In the genomic region with DNA sequence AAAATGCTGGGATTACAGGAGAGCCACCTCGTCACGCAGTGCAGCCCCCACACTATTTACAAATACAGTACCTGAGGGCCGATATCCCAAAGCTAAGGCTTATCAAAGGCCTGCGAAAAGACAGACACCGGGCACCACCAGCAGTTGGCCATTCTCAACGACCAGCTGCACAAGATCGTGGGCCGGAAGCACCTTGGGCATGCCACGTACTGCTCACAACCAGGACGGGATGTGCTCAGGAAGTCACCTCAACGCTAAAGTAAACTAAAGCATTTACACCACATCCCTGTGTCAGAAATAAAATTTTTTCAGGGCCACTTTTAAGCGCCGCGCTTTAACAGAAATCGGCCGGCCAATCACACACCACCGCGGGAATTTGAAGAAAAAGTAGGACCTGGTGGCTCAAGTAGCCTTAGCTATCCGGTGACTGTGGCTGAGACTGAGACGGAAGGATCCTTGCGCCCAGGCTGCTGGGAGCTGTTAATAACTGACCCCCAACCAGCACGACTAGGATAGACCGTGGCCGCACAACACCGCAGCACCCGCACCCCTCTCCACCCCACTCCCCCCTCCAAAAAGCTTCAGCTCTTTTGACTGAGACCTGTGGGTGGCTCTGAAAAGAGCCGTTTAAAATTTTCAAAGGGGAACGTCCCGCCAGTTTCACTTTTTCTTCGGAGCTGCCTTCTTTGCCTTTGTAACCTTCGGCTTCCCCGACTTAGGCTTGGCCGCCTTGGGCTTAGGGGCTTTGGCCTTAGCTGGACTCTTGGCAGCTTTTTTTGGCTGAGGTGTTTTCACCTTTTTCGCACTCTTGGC, we compare ENCODE assay signal across 8 cellular contexts.
A peak's percentile ranks its signal among the peaks of the same experiment; 100 is the strongest.
DNase-seq lines count a peak whose midpoint lies in the region; ATAC-seq lines count a peak whose summit lies in the region.

No MANE protein-coding gene starts in this region.

- peak overlapping the region; percentile 95 for H3K4me3 Mint-ChIP-seq in memory B cell

- H3K36me3 Mint-ChIP-seq in memory B cell, result no peaks in the 10 kb centered on the region

- peak; percentile 76 for DNase-seq in DMS53 treated with DMSO at 0.1 percent for 48 hours (lab: John Stamatoyannopoulos, UW; ENCODE audit: unreplicated experiment)
- peak; percentile 36 to 42 for DNase-seq in Kasumi-1 (lab: John Stamatoyannopoulos, UW)
- DNase-seq in activated CD4-positive, CD25-positive, alpha-beta regulatory T cell treated with anti-CD3 and anti-CD28 coated beads, Interleukin-2, amount 50 U/mL, for 72 hours, result peak; percentile 74
- DNase-seq in ecto neural progenitor cell (ENCODE audit: low spot score), result peak; percentile 61
- DNase-seq in memory B cell (ENCODE audit: low spot score in 2 of 2), result peak; percentile 56 to 62
- DNase-seq in stimulated activated CD8-positive, alpha-beta memory T cell treated with anti-CD3 and anti-CD28 coated beads, Interleukin-7, amount 100 ng/mL, for 4 hours (ENCODE audit: low read depth in 2 of 2), result peak; percentile 40 to 43
- no peak for DNase-seq in NCI-H1092 treated with DMSO at 0.1 percent for 48 hours (lab: John Stamatoyannopoulos, UW)

- peaks cover 9% of the 10 kb centered on the region for H3K4me1 Mint-ChIP-seq in memory B cell

- H3K9me3 Mint-ChIP-seq in memory B cell, result no peaks in the 10 kb centered on the region

- H3K27me3 Mint-ChIP-seq in memory B cell, result no peaks in the 10 kb centered on the region

- ATAC-seq in GM21576 (IDR thresholded peaks at IDR 0.05; ENCODE audit: unreplicated experiment) (peak; percentile 44), memory B cell (ENCODE audit: low read depth) (peak; percentile 59)

- H3K27ac Mint-ChIP-seq in memory B cell, result peak overlapping the region; percentile 98
